ENCODE assay signal across 8 cellular contexts in the genomic region with DNA sequence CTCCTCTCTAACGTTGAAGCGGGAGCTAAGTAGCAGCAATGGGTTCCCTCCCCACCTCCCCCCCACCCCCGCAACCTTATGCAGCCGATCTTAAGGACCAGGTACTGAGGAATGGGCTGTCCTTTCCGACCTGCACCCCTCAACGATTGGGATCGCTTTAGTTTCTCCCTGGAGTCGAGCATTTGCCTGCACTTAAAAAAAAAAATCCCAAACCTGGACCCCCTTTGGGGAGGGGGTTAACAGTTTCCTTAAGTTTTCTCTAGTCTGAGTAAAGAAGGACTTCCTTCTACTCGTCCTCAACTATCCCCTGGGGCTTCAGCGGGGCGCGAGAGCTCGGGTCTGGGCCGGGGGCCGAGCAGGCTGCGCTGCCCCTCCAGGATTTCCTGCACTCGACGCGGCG. TPM values are rescaled to one million over a fixed set of nuclear protein-coding genes. Genes with fewer than 3 reads are reported as not detected.
DNase-seq lines count a peak whose midpoint lies in the region; TF ChIP-seq lines count a peak whose summit lies in the region.

No MANE protein-coding gene starts in this region.

- H3K79me2 ChIP-seq in trophoblast cell (ENCODE audit: control insufficient read depth, insufficient read depth, low read length, poor library complexity) = peaks cover 2% of the 10 kb centered on the region

- peak overlapping the region; percentile 69 for H3K4me2 ChIP-seq in trophoblast cell (ENCODE audit: low read length)

- H3K9ac ChIP-seq in trophoblast cell (ENCODE audit: low read length) = no peak overlapping the region

- peak overlapping the region; percentile 9 for H3K27ac ChIP-seq in KOPT-K1 (ENCODE audit: low read depth, low read length, poor library complexity, severe bottlenecking)
- no peak overlapping the region for H3K27ac ChIP-seq in effector memory CD4-positive, alpha-beta T cell (ENCODE audit: insufficient read depth, low read length, poor library complexity, severe bottlenecking)
- no peak overlapping the region for H3K27ac ChIP-seq in trophoblast cell (ENCODE audit: low read depth, low read length)

- H3K27me3 ChIP-seq in Caco-2 (replicated peaks; ENCODE audit: control insufficient read depth, insufficient read depth, low read length) (no peaks in the 10 kb centered on the region), trophoblast cell (ENCODE audit: insufficient read depth, low read length) (no peaks in the 10 kb centered on the region)
- no peaks in the 10 kb centered on the region for H3K27me3 ChIP-seq in effector memory CD4-positive, alpha-beta T cell (replicated peaks; ENCODE audit: control insufficient read depth, insufficient read depth, low read length, poor library complexity, severe bottlenecking)

- H3K4me3 Mint-ChIP-seq in Caco-2 (ENCODE audit: unreplicated experiment) = peak overlapping the region; percentile 66

- H3K27me3 Mint-ChIP-seq in Caco-2 (ENCODE audit: insufficient read depth, unreplicated experiment) = no peaks in the 10 kb centered on the region

- WGBS in trophoblast cell (ENCODE audit: extremely low coverage, insufficient coverage, insufficient read length) = no CpG with 5 or more reads among the region's 20 CpGs

- H2BK12ac ChIP-seq in trophoblast cell (ENCODE audit: low read length) = no peak overlapping the region

- H3K36me3 Mint-ChIP-seq in Caco-2 (ENCODE audit: insufficient read depth, unreplicated experiment) = no peaks in the 10 kb centered on the region

- H4K91ac ChIP-seq in trophoblast cell (ENCODE audit: low read depth, low read length) = no peak overlapping the region

- H3K4me1 Mint-ChIP-seq in Caco-2 (ENCODE audit: low read depth, unreplicated experiment) = no peaks in the 10 kb centered on the region

- H3K4ac ChIP-seq in trophoblast cell (ENCODE audit: low read depth, low read length) = no peak overlapping the region

- CTCF ChIA-PET in Caco-2 (lab: Charles Lee) = interaction anchor here (1.4 kb wide), 1 partner anchor 104 kb away, joined by 8 read pairs; no protein-coding TSS in a partner anchor

- no peak for TF ChIP-seq CTCF in Caco-2 (IDR thresholded peaks at IDR 0.05; ENCODE audit: insufficient read depth in 1 of 2, low read depth in 1 of 2, low read length in 1 of 2, severe bottlenecking in 1 of 2, unreplicated experiment in 1 of 2)

- H2AFZ ChIP-seq in trophoblast cell (ENCODE audit: insufficient read depth, low read length, poor library complexity) = no peak overlapping the region

- no peaks in the 10 kb centered on the region for H3K36me3 ChIP-seq in Caco-2 (ENCODE audit: control insufficient read depth, insufficient read depth, low read length)
- H3K36me3 ChIP-seq in KOPT-K1 (ENCODE audit: insufficient read depth, low read length) = no peaks in the 10 kb centered on the region
- no peaks in the 10 kb centered on the region for H3K36me3 ChIP-seq in effector memory CD4-positive, alpha-beta T cell (ENCODE audit: control insufficient read depth, insufficient read depth, low read length)
- H3K36me3 ChIP-seq in trophoblast cell (ENCODE audit: control insufficient read depth in 1 of 2, insufficient read depth in 2 of 2, low read length in 2 of 2) = no peaks in the 10 kb centered on the region

- peak overlapping the region; percentile 71 for H4K8ac ChIP-seq in trophoblast cell (ENCODE audit: low read depth, low read length)

- POLR2A ChIA-PET in Caco-2 (lab: Charles Lee) = interaction anchor here (1.9 kb wide), 1 partner anchor 26 kb away, joined by 9 read pairs; no protein-coding TSS in a partner anchor

- H3K79me1 ChIP-seq in trophoblast cell (ENCODE audit: low read length) = peaks cover 9% of the 10 kb centered on the region

- H3K4me1 ChIP-seq in Caco-2 (no peaks in the 10 kb centered on the region), trophoblast cell (ENCODE audit: control insufficient read depth in 1 of 2, insufficient read depth in 2 of 2, low read length in 2 of 2) (peaks cover 16 to 25% of the 10 kb centered on the region in 2 experiments)
- peaks cover 7% of the 10 kb centered on the region for H3K4me1 ChIP-seq in effector memory CD4-positive, alpha-beta T cell (ENCODE audit: control insufficient read depth, insufficient read depth, low read length, poor library complexity, severe bottlenecking)

- H3K9me3 Mint-ChIP-seq in Caco-2 (ENCODE audit: unreplicated experiment) = no peaks in the 10 kb centered on the region

- H2BK120ac ChIP-seq in trophoblast cell (ENCODE audit: insufficient read depth, low read length, poor library complexity) = no peak overlapping the region

- H3K9me3 ChIP-seq in Caco-2 (no peaks in the 10 kb centered on the region), KOPT-K1 (ENCODE audit: insufficient read depth, low read length, poor library complexity, severe bottlenecking) (no peaks in the 10 kb centered on the region), trophoblast cell (ENCODE audit: insufficient read depth, low read depth, low read length) (no peaks in the 10 kb centered on the region)
- no peaks in the 10 kb centered on the region for H3K9me3 ChIP-seq in effector memory CD4-positive, alpha-beta T cell (ENCODE audit: control insufficient read depth, low read length)

- H3K14ac ChIP-seq in trophoblast cell (ENCODE audit: low read length) = no peak overlapping the region

- intact Hi-C loops in Caco-2 (cut with micrococcal nuclease; ENCODE audit: unreplicated experiment) = no loop called here

- no TSS peak for BruUV-seq in Caco-2 (replicated peaks; lab: Mats Ljungman, UMichigan)

- H3K4me3 ChIP-seq in Caco-2 (ENCODE audit: low read depth, low read length) (peak overlapping the region; percentile 44), trophoblast cell (ENCODE audit: low read depth, low read length) (no peak overlapping the region)
- H3K4me3 ChIP-seq in effector memory CD4-positive, alpha-beta T cell (ENCODE audit: insufficient read depth, low read depth, low read length, poor library complexity, severe bottlenecking) = peak overlapping the region; percentile 46

- H3K27ac Mint-ChIP-seq in Caco-2 (ENCODE audit: unreplicated experiment) = peak overlapping the region; percentile 59

- H3K23ac ChIP-seq in trophoblast cell (ENCODE audit: low read length) = no peak overlapping the region

- H4K12ac ChIP-seq in trophoblast cell (ENCODE audit: low read depth, low read length) = no peak overlapping the region

- H3K18ac ChIP-seq in trophoblast cell (ENCODE audit: low read length) = no peak overlapping the region

- H2BK5ac ChIP-seq in trophoblast cell (ENCODE audit: low read depth, low read length, poor library complexity) = no peak overlapping the region

- DNase-seq in Caco-2 (no peak), trophoblast cell (no peak), NCI-H2196 treated with DMSO at 0.1 percent for 48 hours (lab: John Stamatoyannopoulos, UW; ENCODE audit: unreplicated experiment) (no peak), NOMO-1 (lab: John Stamatoyannopoulos, UW; ENCODE audit: unreplicated experiment in 2 of 2) (no peak), GDM1 (lab: John Stamatoyannopoulos, UW) (no peak)
- DNase-seq in effector memory CD4-positive, alpha-beta T cell = no peak
- no peak for DNase-seq in stimulated activated CD4-positive, alpha-beta T cell treated with anti-CD3 and anti-CD28 coated beads, Interleukin-4, amount 100 ng/mL, for 1 hour

- no peak overlapping the region for H2AK5ac ChIP-seq in trophoblast cell (ENCODE audit: low read length)

RNA-seq across cellular contexts. Expression of a gene that starts 25.7 kb away (rescaled TPM):
- 19.8 and 21.1 TPM in 2 replicates for total RNA-seq in Caco-2 (2022)
- polyA plus RNA-seq in trophoblast cell (2013) = 26.2 and 26.3 TPM in 2 replicates

RNA-seq across cellular contexts. Expression of a gene that starts 50.8 kb away (rescaled TPM):
- 24.5 and 24.6 TPM in 2 replicates for total RNA-seq in Caco-2 (2022)
- 16.0 and 16.8 TPM in 2 replicates for polyA plus RNA-seq in trophoblast cell (2013)
